ENCODE assay signal across 12 cellular contexts in the genomic region with DNA sequence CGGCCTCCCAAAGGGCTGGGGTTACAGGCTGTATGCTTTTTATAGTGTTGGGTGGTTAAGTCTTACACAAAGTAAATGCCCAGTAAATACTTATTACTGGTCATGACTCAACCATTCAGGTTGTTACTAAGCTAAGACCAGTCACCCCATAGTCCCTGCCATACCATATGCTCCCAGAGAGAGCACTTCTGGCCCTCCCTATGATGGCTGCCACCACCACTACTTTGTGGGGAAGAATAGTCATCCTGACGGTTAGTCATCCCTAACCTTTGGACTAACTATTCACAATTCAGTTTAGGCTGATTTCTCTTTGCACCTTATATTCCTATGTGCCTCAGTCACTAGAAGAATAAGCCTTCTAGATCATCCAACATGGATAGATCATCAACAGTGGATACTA. TPM values are rescaled to one million over a fixed set of nuclear protein-coding genes. Genes with fewer than 3 reads are reported as not detected.
DNase-seq lines count a peak whose midpoint lies in the region; ATAC-seq lines count a peak whose summit lies in the region.
"Had no signal": no experiment of that assay in that cellular context is flagged by ENCODE, and none has a peak within 500 bp of the region (broad histone marks: within the 10 kb centered on the region; RNA-seq: fewer than 3 reads in every experiment).

No MANE protein-coding gene starts in this region.

- H3K9me3 Mint-ChIP-seq in activated naive CD4-positive, alpha-beta T cell treated with anti-CD3 and anti-CD28 coated beads for 36 hours, result no peaks in the 10 kb centered on the region

- no peak overlapping the region for H3K27ac Mint-ChIP-seq in activated naive CD4-positive, alpha-beta T cell treated with anti-CD3 and anti-CD28 coated beads for 36 hours
- H3K27ac Mint-ChIP-seq: B cell had no signal

- H3K4me3 Mint-ChIP-seq in activated naive CD4-positive, alpha-beta T cell treated with anti-CD3 and anti-CD28 coated beads for 36 hours, result no peak overlapping the region
- H3K4me3 Mint-ChIP-seq: B cell had no signal

- CTCF ChIA-PET in activated naive CD4-positive, alpha-beta T cell treated with anti-CD3 and anti-CD28 coated beads for 36 hours (lab: Charles Lee), result interaction anchor here (0.6 kb wide), 1 partner anchor 408 kb away, joined by 3 read pairs; no protein-coding TSS in a partner anchor

- H3K27me3 Mint-ChIP-seq in activated naive CD4-positive, alpha-beta T cell treated with anti-CD3 and anti-CD28 coated beads for 36 hours (ENCODE audit: low read depth), result no peaks in the 10 kb centered on the region

- peak; percentile 16 for DNase-seq in stimulated activated CD4-positive, alpha-beta T cell treated with anti-CD3 and anti-CD28 coated beads, Interleukin-1b, Interleukin-23, amount 100 ng/mL, for 48 hours
- DNase-seq in stimulated activated CD4-positive, alpha-beta T cell treated with anti-CD3 and anti-CD28 coated beads, Interleukin-2, amount 100 ng/mL, for 24 hours, result no peak
- DNase-seq in RKO (ENCODE audit: low spot score), result peak; percentile 94
- DNase-seq in fibroblast of peridontal ligament (ENCODE audit: extremely low read depth), result peak; percentile 27
- no peak for DNase-seq in NCI-H1930 (lab: John Stamatoyannopoulos, UW)
- no peak for DNase-seq in activated naive CD4-positive, alpha-beta T cell treated with anti-CD3 and anti-CD28 coated beads for 36 hours
- DNase-seq in activated naive CD4-positive, alpha-beta T cell (lab: John Stamatoyannopoulos, UW), result no peak
- DNase-seq: right cardiac atrium, T-helper 9 cell, thyroid gland had no signal

- intact Hi-C loops in activated naive CD4-positive, alpha-beta T cell treated with anti-CD3 and anti-CD28 coated beads for 36 hours (cut with micrococcal nuclease), result no loop called here

- ATAC-seq in GM18909 (IDR thresholded peaks at IDR 0.05; ENCODE audit: poor library complexity, unreplicated experiment), result no peak

- H3K4me1 Mint-ChIP-seq in activated naive CD4-positive, alpha-beta T cell treated with anti-CD3 and anti-CD28 coated beads for 36 hours (ENCODE audit: low read depth), result no peaks in the 10 kb centered on the region
- H3K4me1 Mint-ChIP-seq: B cell had no signal

- no peaks in the 10 kb centered on the region for H3K36me3 Mint-ChIP-seq in activated naive CD4-positive, alpha-beta T cell treated with anti-CD3 and anti-CD28 coated beads for 36 hours (ENCODE audit: low read depth)

RNA-seq across cellular contexts. Expression of a gene that starts 8.2 kb away (rescaled TPM):
- total RNA-seq in activated naive CD4-positive, alpha-beta T cell treated with anti-CD3 and anti-CD28 coated beads for 36 hours, result under 1 TPM; 0.17 to 0.30 TPM
- total RNA-seq: B cell had no signal

RNA-seq across cellular contexts. Expression of a gene that starts 42.0 kb away (rescaled TPM):
- 10 to 100 TPM; 42.7 to 43.3 TPM for total RNA-seq in activated naive CD4-positive, alpha-beta T cell treated with anti-CD3 and anti-CD28 coated beads for 36 hours

Comparison
In these comparisons a context has a peak if more than half of its experiments do, and no peak if none do; other contexts are left out.
1. DNase-seq: peak in stimulated activated CD4-positive, alpha-beta T cell treated with anti-CD3 and anti-CD28 coated beads, Interleukin-1b, Interleukin-23, amount 100 ng/mL, for 48 hours (single experiment), RKO (single experiment) and fibroblast of peridontal ligament (single experiment); none in stimulated activated CD4-positive, alpha-beta T cell treated with anti-CD3 and anti-CD28 coated beads, Interleukin-2, amount 100 ng/mL, for 24 hours (0 of 2), NCI-H1930 (0 of 2), activated naive CD4-positive, alpha-beta T cell treated with anti-CD3 and anti-CD28 coated beads for 36 hours (single experiment) and activated naive CD4-positive, alpha-beta T cell (0 of 4).